ENCODE assay signal across 21 cellular contexts in genomic region chr2:11459816-11460215, GRCh38.
"Had no signal": no experiment of that assay in that cellular context is flagged by ENCODE, and none has a peak within 500 bp of the region (broad histone marks: within the 10 kb centered on the region; RNA-seq: fewer than 3 reads in every experiment).

No MANE protein-coding gene starts in this region.

- H3K9ac ChIP-seq: KMS-11, SK-N-SH had no signal

- H3K27ac ChIP-seq: KMS-11, RWPE1 had no signal

- DNase-seq: IMR-90, Kasumi-1, MV-4-11, NCI-H1092, NCI-H1105 treated with DMSO at 0.1 percent for 48 hours, NCI-H1417 treated with DMSO at 0.1 percent for 48 hours, NCI-H146, NCI-H1694 treated with DMSO at 0.1 percent for 48 hours, NCI-H1930, NCI-H2081, NCI-H2107, NCI-H2227 treated with DMSO at 0.1 percent for 48 hours, NCI-H524, NCI-H526 treated with DMSO at 0.1 percent for 48 hours, NCI-H748 treated with DMSO at 0.1 percent for 48 hours, PC-3, SHP77, SK-N-SH had no signal

- H3K9me3 ChIP-seq: SK-N-SH had no signal

- H3K4me2 ChIP-seq: KMS-11, SK-N-SH had no signal

- ATAC-seq: Panc1, PC-3 had no signal
